In the genomic region with DNA sequence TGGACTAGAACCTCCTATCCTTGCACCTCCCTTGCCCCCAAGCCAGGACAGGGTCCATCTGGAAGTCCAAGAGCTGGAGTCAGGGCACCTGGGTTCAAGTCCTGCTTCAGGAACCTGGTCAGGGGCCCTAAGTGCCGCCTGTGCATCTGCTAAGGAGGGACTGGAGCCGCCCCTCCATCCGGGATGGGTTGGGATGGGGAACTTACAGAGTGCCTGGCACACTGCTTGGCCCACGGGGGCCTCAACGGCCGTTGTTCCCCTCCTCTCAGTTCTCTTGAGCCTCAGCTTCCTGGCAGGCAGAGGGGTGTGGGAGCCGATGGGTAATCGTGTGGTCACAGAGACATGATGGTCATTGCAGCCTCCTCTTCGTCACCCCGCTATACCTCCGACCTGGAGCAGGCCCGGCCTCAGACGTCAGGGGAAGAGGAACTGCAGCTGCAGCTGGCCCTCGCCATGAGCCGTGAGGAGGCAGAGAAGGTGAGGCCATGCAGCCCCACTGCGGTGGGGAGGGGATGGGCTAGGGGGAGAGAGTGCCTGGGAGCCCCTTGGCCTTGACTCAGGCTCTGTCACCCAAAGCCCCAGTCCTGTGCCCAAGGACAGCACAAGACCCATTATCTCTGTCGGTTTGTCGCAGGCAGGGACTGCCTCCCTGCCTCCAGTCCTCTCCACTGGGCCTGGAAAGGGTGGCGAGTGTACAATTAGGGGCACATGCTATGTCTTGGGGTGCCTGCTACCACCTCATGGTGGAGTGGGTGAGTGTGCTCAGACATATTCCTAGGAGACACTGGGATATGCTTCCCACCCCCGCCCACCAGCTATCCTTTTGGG, we compare ENCODE assay signal across 1 cellular context.
A peak's percentile ranks its signal among the peaks of the same experiment; 100 is the strongest.
TF ChIP-seq lines count a peak whose summit lies in the region.

No MANE protein-coding gene starts in this region.

TF ChIP-seq in HepG2, 621 proteins besides CTCF, POLR2A, EP300 and RAD21 (continued from another document):
- TF ChIP-seq MXD1 (CRISPR knock-in tag; IDR thresholded peaks at IDR 0.05) (peak; percentile 3; the same call in 1 of the 2 replicates), ZNF20 (CRISPR knock-in tag; IDR thresholded peaks at IDR 0.05) (no peak), ZNF136 (CRISPR knock-in tag; IDR thresholded peaks at IDR 0.05; ENCODE audit: low read depth) (0 out of 2 replicates have a peak, but pooled peaks have one; percentile 78), BORCS8-MEF2B (CRISPR knock-in tag; IDR thresholded peaks at IDR 0.05) (no peak; the same call in 1 of the 2 replicates), ZNF720 (CRISPR knock-in tag; IDR thresholded peaks at IDR 0.05) (no peak), ZBTB20 (CRISPR knock-in tag; IDR thresholded peaks at IDR 0.05; ENCODE audit: borderline replicate concordance, low read depth) (no peak), ZNF317 (CRISPR knock-in tag; IDR thresholded peaks at IDR 0.05) (0 out of 2 replicates have a peak, but pooled peaks have one; percentile 24), TMF1 (CRISPR knock-in tag; IDR thresholded peaks at IDR 0.05; ENCODE audit: low read depth) (no peak), ZBTB38 (CRISPR knock-in tag; IDR thresholded peaks at IDR 0.05) (0 out of 2 replicates have a peak, but pooled peaks have one; percentile 46), MNT (IDR thresholded peaks at IDR 0.05) (0 out of 2 replicates have a peak, but pooled peaks have one; percentile 34), KDM5B (CRISPR knock-in tag; IDR thresholded peaks at IDR 0.05; ENCODE audit: borderline replicate concordance) (peak; percentile 82), TEAD2 (CRISPR knock-in tag; IDR thresholded peaks at IDR 0.05) (no peak), ZSCAN25 (CRISPR knock-in tag; IDR thresholded peaks at IDR 0.05) (peak; percentile 17; the same call in 1 of the 2 replicates)
